In genomic region chr17:4986951-4987766, GRCh38 we compare ENCODE assay signal across 8 cellular contexts. TPM values are rescaled to one million over a fixed set of nuclear protein-coding genes. Genes with fewer than 3 reads are reported as not detected.
DNase-seq lines count a peak whose midpoint lies in the region; ATAC-seq and TF ChIP-seq lines count a peak whose summit lies in the region.

Gene CAMTA2, minus strand, starts transcription at chr17:4987675. Its CDS starts 1,453 bp downstream, at chr17:4986222.

- no peaks in the 10 kb centered on the region for H3K36me3 ChIP-seq in kidney epithelial cell (ENCODE audit: control insufficient read depth, insufficient read depth, low read length)

- H3K27me3 ChIP-seq in kidney epithelial cell (ENCODE audit: control insufficient read depth, insufficient read depth, low read length), result no peaks in the 10 kb centered on the region

- DNase-seq in A172 (ENCODE audit: low spot score) (peak; percentile 42), NCI-H226 (peak; percentile 55), cerebellar cortex (ENCODE audit: low spot score) (peak; percentile 85), kidney epithelial cell (ENCODE audit: low read depth) (no peak)
- peak; percentile 86 for DNase-seq in activated CD4-positive, CD25-positive, alpha-beta regulatory T cell treated with anti-CD3 and anti-CD28 coated beads, Interleukin-2, amount 50 U/mL, for 72 hours
- peak; percentile 67 to 85 for DNase-seq in stimulated activated CD4-positive, alpha-beta T cell treated with anti-CD3 and anti-CD28 coated beads, Interleukin-1b, Interleukin-23, amount 100 ng/mL, for 1 hour (ENCODE audit: low read depth in 2 of 2)

- ATAC-seq in GM18511 (IDR thresholded peaks at IDR 0.05; ENCODE audit: unreplicated experiment), result peak; percentile 79
- ATAC-seq in HG03066 (IDR thresholded peaks at IDR 0.05; ENCODE audit: low read depth, unreplicated experiment), result peak; percentile 80

- H3K4me3 ChIP-seq in kidney epithelial cell (ENCODE audit: low read depth, low read length), result peak within 1 kb of the TSS; percentile 66

- peak; percentile 44 for TF ChIP-seq CTCF in kidney epithelial cell (IDR thresholded peaks at IDR 0.05; ENCODE audit: insufficient read depth, low read length, poor library complexity, severe bottlenecking)

RNA-seq across cellular contexts. Expression of gene CAMTA2, which starts in this region (rescaled TPM):
- total RNA-seq in A172 (2014; rRNA removed; shearing (Covaris generic)), result 2.4 and 7.1 TPM in 2 replicates
- total RNA-seq in kidney epithelial cell, result 47.7 and 50.7 TPM in 2 replicates
